ENCODE assay signal across 9 cellular contexts in genomic region chr2:209663149-209663548, GRCh38.
DNase-seq lines count a peak whose midpoint lies in the region; ATAC-seq and TF ChIP-seq lines count a peak whose summit lies in the region.
"Had no signal": no experiment of that assay in that cellular context is flagged by ENCODE, and none has a peak within 500 bp of the region (broad histone marks: within the 10 kb centered on the region; RNA-seq: fewer than 3 reads in every experiment).

No MANE protein-coding gene starts in this region.

- WGBS in GM23248 (ENCODE audit: low coverage in 1 of 2, low lambda C conversion rate in 2 of 2, missing lambda C conversion rate in 2 of 2), 2 experiments, result 8 to 12% methylated on average over 5 of the region's 5 CpGs

- no peaks in the 10 kb centered on the region for H4K20me1 ChIP-seq in GM23248 (ENCODE audit: insufficient read depth)
- no peaks in the 10 kb centered on the region for H4K20me1 ChIP-seq in osteoblast (ENCODE audit: insufficient read depth, low read length)

- no peaks in the 10 kb centered on the region for H3K27me3 Mint-ChIP-seq in activated CD4-positive, alpha-beta T cell treated with anti-CD3 and anti-CD28 coated beads, Interleukin-2, amount 10 ng/mL, durations not matched to agents 7 days and 5 days

- peak overlapping the region; percentile 28; the same call in 1 of the 2 replicates for H2AFZ ChIP-seq in GM23248
- peak overlapping the region; percentile 58 for H2AFZ ChIP-seq in osteoblast (ENCODE audit: low read length)

- H3K27ac ChIP-seq in GM23248, result no peak overlapping the region
- H3K27ac ChIP-seq in cingulate gyrus (ENCODE audit: low read depth, low read length), result peak overlapping the region; percentile 69
- H3K27ac ChIP-seq in osteoblast (ENCODE audit: low read depth, low read length), result no peak overlapping the region
- H3K27ac ChIP-seq: VCaP had no signal

- no peak overlapping the region for H3K27ac Mint-ChIP-seq in activated CD4-positive, alpha-beta T cell treated with anti-CD3 and anti-CD28 coated beads, Interleukin-2, amount 10 ng/mL, durations not matched to agents 7 days and 5 days

- H3K36me3 Mint-ChIP-seq in activated CD4-positive, alpha-beta T cell treated with anti-CD3 and anti-CD28 coated beads, Interleukin-2, amount 10 ng/mL, durations not matched to agents 7 days and 5 days (ENCODE audit: low read depth), result no peaks in the 10 kb centered on the region

- CTCF ChIA-PET in activated CD4-positive, alpha-beta T cell treated with anti-CD3 and anti-CD28 coated beads, Interleukin-2, amount 10 ng/mL, durations not matched to agents 7 days and 5 days (lab: Charles Lee), result no interaction called here

- H3K27me3 ChIP-seq in GM23248 (replicated peaks; ENCODE audit: insufficient read depth) (no peaks in the 10 kb centered on the region), osteoblast (ENCODE audit: insufficient read depth, low read length) (no peaks in the 10 kb centered on the region)

- H3K9ac ChIP-seq in GM23248, result no peak overlapping the region

- H3K4me3 Mint-ChIP-seq in activated CD4-positive, alpha-beta T cell treated with anti-CD3 and anti-CD28 coated beads, Interleukin-2, amount 10 ng/mL, durations not matched to agents 7 days and 5 days, result no peak overlapping the region

- no peaks in the 10 kb centered on the region for H3K9me2 ChIP-seq in GM23248 (ENCODE audit: insufficient read depth)

- no peaks in the 10 kb centered on the region for H3K9me3 Mint-ChIP-seq in activated CD4-positive, alpha-beta T cell treated with anti-CD3 and anti-CD28 coated beads, Interleukin-2, amount 10 ng/mL, durations not matched to agents 7 days and 5 days

- POLR2A ChIA-PET in activated CD4-positive, alpha-beta T cell treated with anti-CD3 and anti-CD28 coated beads, Interleukin-2, amount 10 ng/mL, durations not matched to agents 7 days and 5 days (lab: Charles Lee), result no interaction called here

- DNase-seq in GM23248 (peak; percentile 71), NCI-H1694 (lab: John Stamatoyannopoulos, UW) (peak; percentile 6), osteoblast (ENCODE audit: insufficient read length, low spot score, missing footprints) (peak; percentile 21), epidermal melanocyte (ENCODE audit: insufficient read length, low spot score) (no peak), pons (ENCODE audit: low spot score) (no peak)
- no peak for DNase-seq in activated CD4-positive, alpha-beta T cell treated with anti-CD3 and anti-CD28 coated beads, Interleukin-2, amount 10 ng/mL, durations not matched to agents 7 days and 5 days

- no peaks in the 10 kb centered on the region for H3K9me3 ChIP-seq in GM23248 (ENCODE audit: low read depth)
- no peaks in the 10 kb centered on the region for H3K9me3 ChIP-seq in osteoblast (ENCODE audit: low read depth, low read length)

- in situ Hi-C loops in GM23248 (cut with MboI), result no loop called here

- H3K36me3 ChIP-seq in GM23248 (ENCODE audit: low read depth) (no peaks in the 10 kb centered on the region), osteoblast (ENCODE audit: insufficient read depth, low read length) (no peaks in the 10 kb centered on the region)

- ATAC-seq in HG03457 (IDR thresholded peaks at IDR 0.05; ENCODE audit: unreplicated experiment), result no peak

- no peaks in the 10 kb centered on the region for H3K4me1 Mint-ChIP-seq in activated CD4-positive, alpha-beta T cell treated with anti-CD3 and anti-CD28 coated beads, Interleukin-2, amount 10 ng/mL, durations not matched to agents 7 days and 5 days

- no peak for TF ChIP-seq CTCF in osteoblast (IDR thresholded peaks at IDR 0.05; ENCODE audit: extremely low read depth, low read depth, low read length)

- H3K4me2 ChIP-seq in GM23248 (ENCODE audit: unreplicated experiment) (peak overlapping the region; percentile 12), osteoblast (ENCODE audit: insufficient read depth, low read length) (no peak overlapping the region)

- H3K4me1 ChIP-seq in GM23248 (ENCODE audit: insufficient read depth) (peaks cover 9% of the 10 kb centered on the region; the same call in 1 of the 2 replicates), osteoblast (ENCODE audit: insufficient read depth, low read length) (no peaks in the 10 kb centered on the region)

- H3K4me3 ChIP-seq in GM23248 (peak overlapping the region; percentile 36; the same call in 1 of the 2 replicates), osteoblast (ENCODE audit: insufficient read depth, low read length) (peak overlapping the region; percentile 7)

- H3K79me2 ChIP-seq in GM23248 (ENCODE audit: insufficient read depth) (no peaks in the 10 kb centered on the region), osteoblast (ENCODE audit: insufficient read depth, low read length) (no peaks in the 10 kb centered on the region)

- H3F3A ChIP-seq in GM23248 (ENCODE audit: insufficient read depth), result no peaks in the 10 kb centered on the region

Comparison
In these comparisons a context has a peak if more than half of its experiments do, and no peak if none do; other contexts are left out.
1. DNase-seq: peak in GM23248 (single experiment), NCI-H1694 (single experiment) and osteoblast (single experiment); none in epidermal melanocyte (single experiment), activated CD4-positive, alpha-beta T cell treated with anti-CD3 and anti-CD28 coated beads, Interleukin-2, amount 10 ng/mL, durations not matched to agents 7 days and 5 days (single experiment) and pons (single experiment).